8 cellular contexts compared by ENCODE assay signal in the genomic region with DNA sequence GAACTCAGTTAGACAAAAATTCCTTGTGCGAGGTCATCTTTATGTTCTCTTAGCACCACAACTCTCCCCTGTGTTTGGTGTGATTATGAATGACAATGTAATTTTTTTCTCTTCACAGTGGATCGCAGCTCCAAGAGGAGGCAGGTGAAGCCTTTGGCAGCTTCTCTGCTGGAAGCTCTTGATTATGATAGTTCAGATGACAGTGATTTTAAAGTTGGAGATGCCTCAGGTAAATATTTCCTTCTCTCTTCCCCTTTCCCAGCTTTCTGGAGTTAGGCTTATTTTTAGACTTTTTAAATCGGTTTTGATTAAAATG. TPM values are rescaled to one million over a fixed set of nuclear protein-coding genes. Genes with fewer than 3 reads are reported as not detected.
DNase-seq lines count a peak whose midpoint lies in the region; ATAC-seq, FAIRE-seq and TF ChIP-seq lines count a peak whose summit lies in the region.

No MANE protein-coding gene starts in this region.

- DNase-seq in NCI-H1092 treated with DMSO at 0.1 percent for 48 hours (lab: John Stamatoyannopoulos, UW) (peak; percentile 75), GM12878 (ENCODE audit: low read depth, low spot score) (no peak), superior temporal gyrus (ENCODE audit: extremely low spot score) (no peak)

- POLR2A ChIA-PET in GM12878 (lab: Charles Lee), result interaction anchor here (0.8 to 3.1 kb wide), 3 partner anchors 10 to 34 kb away, joined by 3 to 22 read pairs (median 3); a partner anchor contains a TSS

- TF ChIP-seq POLR2A in GM12878 (IDR thresholded peaks at IDR 0.05; ENCODE audit: low read depth, low read length), result no peak

- H3K4me3 ChIP-seq in GM12878 (peak overlapping the region; percentile 77), mucosa of rectum (ENCODE audit: low read length in 2 of 2) (peak overlapping the region; percentile 83 to 91)

- H3K27ac ChIP-seq in GM12878 (ENCODE audit: control insufficient read depth, insufficient read depth) (peak overlapping the region; percentile 77), mucosa of rectum (ENCODE audit: low read depth in 2 of 2, low read length in 2 of 2) (no peak overlapping the region)

- 27% methylated on average over 3 of the region's 3 CpGs for WGBS in GM12878 (ENCODE audit: insufficient coverage, insufficient replicate concordance, low lambda C conversion rate, missing lambda C conversion rate)

- no peak for FAIRE-seq in GM12878 (lab: Jason Lieb, UNC)

- TF ChIP-seq CTCF in GM12878 (IDR thresholded peaks at IDR 0.05 in 2 of 3, conservative IDR thresholded peaks at IDR 0.05 in 1 of 3; ENCODE audit: control insufficient read depth in 2 of 3, extremely low read depth in 1 of 3, insufficient read depth in 1 of 3, low read depth in 3 of 3, low read length in 3 of 3), result no peak

- no TSS peak for BruUV-seq in GM12878 (replicated peaks; lab: Mats Ljungman, UMichigan)

- intact Hi-C loops in GM12878 (cut with micrococcal nuclease; ENCODE audit: unreplicated experiment), result no loop called here

- H3K9ac ChIP-seq in GM12878 (ENCODE audit: control insufficient read depth, insufficient read depth, low read length) (peak overlapping the region; percentile 81), mucosa of rectum (ENCODE audit: low read depth in 1 of 2, low read length in 2 of 2) (peak overlapping the region; percentile 69 to 92)

- H3K79me2 ChIP-seq in GM12878 (ENCODE audit: control insufficient read depth, insufficient read depth, low read length), result peaks cover 42% of the 10 kb centered on the region

- H3K9me3 ChIP-seq in GM12878 (replicated peaks; ENCODE audit: control insufficient read depth, insufficient read depth, low read length) (peaks cover 1% of the 10 kb centered on the region; the same call in 2 of the 3 replicates), mucosa of rectum (ENCODE audit: control insufficient read depth in 2 of 2, low read length in 2 of 2) (no peaks in the 10 kb centered on the region)

- TF ChIP-seq EP300 in GM12878 (IDR thresholded peaks at IDR 0.05; ENCODE audit: borderline replicate concordance in 1 of 2, control insufficient read depth in 1 of 2, low read depth in 2 of 2, low read length in 2 of 2), result no peak

- H3K27me3 ChIP-seq in GM12878 (replicated peaks in 1 of 2; ENCODE audit: control insufficient read depth in 2 of 2, insufficient read depth in 2 of 2, low read length in 1 of 2) (no peaks in the 10 kb centered on the region), mucosa of rectum (ENCODE audit: control insufficient read depth in 2 of 2, insufficient read depth in 2 of 2, low read length in 2 of 2) (no peaks in the 10 kb centered on the region)

- H4K20me1 ChIP-seq in GM12878 (ENCODE audit: control insufficient read depth, insufficient read depth), result no peaks in the 10 kb centered on the region

- peaks cover 3% of the 10 kb centered on the region; the same call in 1 of the 2 replicates for H3K4me1 ChIP-seq in GM12878 (ENCODE audit: control insufficient read depth, insufficient read depth, low read length)
- peaks cover 7 to 9% of the 10 kb centered on the region in 2 donors for H3K4me1 ChIP-seq in mucosa of rectum (ENCODE audit: control insufficient read depth in 2 of 2, insufficient read depth in 2 of 2, low read length in 2 of 2)

- RAD21 ChIA-PET in GM12878 (lab: Charles Lee; ENCODE audit: unreplicated experiment), result interaction anchor here (2.0 kb wide), 1 partner anchor 34 kb away, joined by 15 read pairs; a partner anchor contains a TSS

- H3K4me2 ChIP-seq in GM12878 (ENCODE audit: control insufficient read depth, insufficient read depth), result peak overlapping the region; percentile 30

- CTCF ChIA-PET in GM12878 (lab: Yijun Ruan, JAX), result interaction anchor here (0.6 to 1.5 kb wide), 4 partner anchors 15 to 237 kb away, joined by 3 to 5 read pairs (median 3); no protein-coding TSS in a partner anchor

- in situ Hi-C loops in GM12878 (cut with MboI), result no loop called here

- H3K36me3 ChIP-seq in GM12878 (ENCODE audit: control insufficient read depth in 2 of 2, insufficient read depth in 2 of 2, low read length in 1 of 2) (0 out of 4 replicates have a peak, but pooled peaks cover 0 to 2% of the 10 kb centered on the region in 2 experiments), mucosa of rectum (ENCODE audit: control insufficient read depth in 2 of 2, insufficient read depth in 2 of 2, low read length in 2 of 2) (no peaks in the 10 kb centered on the region)

- SMC1A ChIA-PET in GM12878 (lab: Charles Lee; ENCODE audit: uncharacterized antibody, unreplicated experiment), result interaction anchor here (0.8 to 5.0 kb wide), 8 partner anchors 10 to 105 kb away, joined by 3 to 29 read pairs (median 3); a partner anchor contains a TSS

- H2AFZ ChIP-seq in GM12878 (ENCODE audit: control insufficient read depth, low read depth, low read length), result no peak overlapping the region

- ATAC-seq in GM18909 (IDR thresholded peaks at IDR 0.05; ENCODE audit: poor library complexity, unreplicated experiment) (peak; percentile 0), GM12878 (peak; percentile 6), HG02885 (IDR thresholded peaks at IDR 0.05; ENCODE audit: poor library complexity, unreplicated experiment) (no peak), GM21360 (IDR thresholded peaks at IDR 0.05; ENCODE audit: unreplicated experiment) (no peak), HG03439 (IDR thresholded peaks at IDR 0.05; ENCODE audit: unreplicated experiment) (no peak)

- TF ChIP-seq RAD21 in GM12878 (IDR thresholded peaks at IDR 0.05; ENCODE audit: insufficient read depth, low read depth, low read length), result no peak

TF ChIP-seq in GM12878, 131 proteins besides CTCF, POLR2A, EP300 and RAD21:
- TF ChIP-seq, protein P1, sequence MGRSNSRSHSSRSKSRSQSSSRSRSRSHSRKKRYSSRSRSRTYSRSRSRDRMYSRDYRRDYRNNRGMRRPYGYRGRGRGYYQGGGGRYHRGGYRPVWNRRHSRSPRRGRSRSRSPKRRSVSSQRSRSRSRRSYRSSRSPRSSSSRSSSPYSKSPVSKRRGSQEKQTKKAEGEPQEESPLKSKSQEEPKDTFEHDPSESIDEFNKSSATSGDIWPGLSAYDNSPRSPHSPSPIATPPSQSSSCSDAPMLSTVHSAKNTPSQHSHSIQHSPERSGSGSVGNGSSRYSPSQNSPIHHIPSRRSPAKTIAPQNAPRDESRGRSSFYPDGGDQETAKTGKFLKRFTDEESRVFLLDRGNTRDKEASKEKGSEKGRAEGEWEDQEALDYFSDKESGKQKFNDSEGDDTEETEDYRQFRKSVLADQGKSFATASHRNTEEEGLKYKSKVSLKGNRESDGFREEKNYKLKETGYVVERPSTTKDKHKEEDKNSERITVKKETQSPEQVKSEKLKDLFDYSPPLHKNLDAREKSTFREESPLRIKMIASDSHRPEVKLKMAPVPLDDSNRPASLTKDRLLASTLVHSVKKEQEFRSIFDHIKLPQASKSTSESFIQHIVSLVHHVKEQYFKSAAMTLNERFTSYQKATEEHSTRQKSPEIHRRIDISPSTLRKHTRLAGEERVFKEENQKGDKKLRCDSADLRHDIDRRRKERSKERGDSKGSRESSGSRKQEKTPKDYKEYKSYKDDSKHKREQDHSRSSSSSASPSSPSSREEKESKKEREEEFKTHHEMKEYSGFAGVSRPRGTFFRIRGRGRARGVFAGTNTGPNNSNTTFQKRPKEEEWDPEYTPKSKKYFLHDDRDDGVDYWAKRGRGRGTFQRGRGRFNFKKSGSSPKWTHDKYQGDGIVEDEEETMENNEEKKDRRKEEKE (IDR thresholded peaks at IDR 0.05), result no peak
- TF ChIP-seq ESRRA (IDR thresholded peaks at IDR 0.05; ENCODE audit: low read length), result no peak

RNA-seq across cellular contexts. Expression of a gene that starts 1.0 kb away (rescaled TPM):
- 294 and 332 TPM in 2 replicates for total RNA-seq in GM12878 (2013; cell fraction: nucleolus; rRNA removed)
- total RNA-seq in GM12878 (2014; rRNA removed) (34.9 and 37.4 TPM in 2 replicates), GM12878 (2014; rRNA removed; fragmentation: Illumina TruSeq; extraction: Trizol) (47.1 and 50.0 TPM in 2 replicates), GM12878 (2021) (32.5 and 35.3 TPM in 2 replicates)
- polyA plus RNA-seq in GM12878 (2011; ENCODE audit: low read depth), result 9.8 TPM
- polyA plus RNA-seq in GM12878 (2011; rRNA removed) (34.9 and 56.9 TPM in 2 replicates), GM12878 (2014; fragmentation: Illumina TruSeq; extraction: Trizol) (29.0 and 31.7 TPM in 2 replicates), GM12878 (2014; fragmentation: Nextera tagmentation; extraction: Ambion mirVana) (10 to 100 TPM; 25.3 to 30.9 TPM), GM12878 (2014; rRNA removed) (19.5 and 21.3 TPM in 2 replicates), GM12878 (2016; fragmentation: Nextera tagmentation; extraction: Ambion mirVana) (10 to 100 TPM; 23.5 to 24.4 TPM)
- 11.7 and 13.9 TPM in 2 replicates for polyA plus RNA-seq in GM12878 (2011; cell fraction: cytosol; rRNA removed)
- 39.4 and 44.7 TPM in 2 replicates for polyA plus RNA-seq in GM12878 (2011; cell fraction: nucleus; rRNA removed)
- 17.7 and 17.9 TPM in 2 replicates for polyA plus RNA-seq in GM12878 (2012)
- 40.0 and 70.5 TPM in 2 replicates for polyA minus RNA-seq in GM12878 (2011; rRNA and poly(A)+ RNA removed)
- polyA minus RNA-seq in GM12878 (2011; cell fraction: cytosol; rRNA and poly(A)+ RNA removed), result 10.6 and 16.5 TPM in 2 replicates
- polyA minus RNA-seq in GM12878 (2011; cell fraction: nucleus; rRNA and poly(A)+ RNA removed), result 99.5 and 148 TPM in 2 replicates

Comparison
In these comparisons a context has a peak if more than half of its experiments do, and no peak if none do; other contexts are left out.
1. ATAC-seq: peak in GM18909 (single experiment) and GM12878 (single experiment); none in HG02885 (single experiment), GM21360 (single experiment) and HG03439 (single experiment).